In genomic region chr22:26691377-26691716, GRCh38 we compare ENCODE assay signal across 1 cellular context.
A peak's percentile ranks its signal among the peaks of the same experiment; 100 is the strongest.
TF ChIP-seq lines count a peak whose summit lies in the region.

No MANE protein-coding gene starts in this region.

TF ChIP-seq in K562, 482 proteins besides CTCF, POLR2A, EP300 and RAD21:
- peak; percentile 18 for TF ChIP-seq ZFP36 (IDR thresholded peaks at IDR 0.05; ENCODE audit: low read depth, low read length, partially characterized antibody)
- TF ChIP-seq TAF15 (IDR thresholded peaks at IDR 0.05; ENCODE audit: low read depth, low read length) = no peak
- TF ChIP-seq ZNF830 (CRISPR knock-in tag; IDR thresholded peaks at IDR 0.05) = no peak
- no peak for TF ChIP-seq NR1H2 (CRISPR knock-in tag; IDR thresholded peaks at IDR 0.05)
- TF ChIP-seq HMGXB4 (CRISPR knock-in tag; IDR thresholded peaks at IDR 0.05) = no peak
- TF ChIP-seq YBX1 (IDR thresholded peaks at IDR 0.05) = no peak
- TF ChIP-seq BRD4 (IDR thresholded peaks at IDR 0.05) = no peak
- TF ChIP-seq RBM25 (IDR thresholded peaks at IDR 0.05; ENCODE audit: low read depth, low read length, severe bottlenecking) = peak; percentile 52
- TF ChIP-seq TBP (optimal IDR thresholded peaks at IDR 0.05; ENCODE audit: low read depth, low read length) = no peak
- TF ChIP-seq BCOR (IDR thresholded peaks at IDR 0.05) = peak; percentile 58; the same call in 1 of the 2 replicates
- no peak for TF ChIP-seq ZKSCAN3 (CRISPR knock-in tag; IDR thresholded peaks at IDR 0.05)
- no peak for TF ChIP-seq FOXK1 (CRISPR knock-in tag; IDR thresholded peaks at IDR 0.05; ENCODE audit: borderline replicate concordance)
- no peak for TF ChIP-seq ZC3H4 (CRISPR knock-in tag; IDR thresholded peaks at IDR 0.05; ENCODE audit: borderline replicate concordance)
- no peak for TF ChIP-seq RBFOX2 (IDR thresholded peaks at IDR 0.05; ENCODE audit: low read depth, low read length)
- no peak for TF ChIP-seq CHD4 (IDR thresholded peaks at IDR 0.05; ENCODE audit: insufficient read depth, insufficient replicate concordance, low read depth, low read length, poor library complexity, severe bottlenecking)
- TF ChIP-seq RBM15 (IDR thresholded peaks at IDR 0.05; ENCODE audit: insufficient read depth, low read length) = no peak
TF ChIP-seq in K562: peak in this region for 3.
